ENCODE assay signal across 11 cellular contexts in the genomic region with DNA sequence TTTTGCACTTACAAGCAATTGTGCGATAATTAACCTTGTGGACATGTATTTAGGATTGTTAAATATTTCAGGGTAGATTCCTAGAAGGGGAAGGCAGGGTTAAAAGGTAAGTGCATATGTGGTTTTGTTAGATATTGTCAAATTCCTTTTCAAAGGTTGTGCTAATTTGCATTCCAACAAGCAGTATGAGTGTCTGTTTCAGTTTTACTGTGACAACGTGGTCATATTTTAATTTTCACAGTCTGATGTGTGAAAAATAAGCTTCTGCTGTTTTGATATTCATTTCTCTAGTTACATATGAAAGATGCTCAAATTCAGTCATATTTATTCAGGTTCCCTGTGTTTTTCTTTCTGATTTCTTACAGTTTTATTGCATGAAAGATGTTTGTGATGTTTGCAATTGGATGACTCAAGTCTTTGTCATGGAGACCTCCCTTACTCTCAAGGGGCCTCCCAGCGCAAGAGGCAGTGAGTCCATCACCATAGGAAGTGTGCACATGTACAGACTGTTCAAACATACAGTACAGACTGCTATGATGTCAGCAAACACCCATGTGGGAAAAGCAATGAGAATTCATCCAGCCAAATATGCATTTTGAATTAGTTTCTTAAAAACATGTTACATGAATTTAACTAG.
DNase-seq lines count a peak whose midpoint lies in the region; ATAC-seq, FAIRE-seq and TF ChIP-seq lines count a peak whose summit lies in the region.
"Had no signal": no experiment of that assay in that cellular context is flagged by ENCODE, and none has a peak within 500 bp of the region (broad histone marks: within the 10 kb centered on the region; RNA-seq: fewer than 3 reads in every experiment).

No MANE protein-coding gene starts in this region.

- RAD21 ChIA-PET in GM12878 (lab: Charles Lee; ENCODE audit: unreplicated experiment): no interaction called here

- ATAC-seq in GM19397 (IDR thresholded peaks at IDR 0.05; ENCODE audit: unreplicated experiment) (peak; percentile 75), HG03064 (IDR thresholded peaks at IDR 0.05; ENCODE audit: low read depth, unreplicated experiment) (peak; percentile 63), GM12878 (no peak)
- ATAC-seq: activated CD8-positive, alpha-beta memory T cell treated with anti-CD3 and anti-CD28 coated beads, Interleukin-2, amount 10 ng/mL, durations not matched to agents 7 days and 5 days had no signal

- H3K4me1 ChIP-seq in GM12878 (ENCODE audit: control insufficient read depth, insufficient read depth, low read length) (no peaks in the 10 kb centered on the region), A673 (ENCODE audit: insufficient read depth, low read length, poor library complexity, severe bottlenecking) (no peaks in the 10 kb centered on the region)

- FAIRE-seq in GM18507 (lab: Jason Lieb, UNC) (peak; percentile 36), GM12878 (lab: Jason Lieb, UNC) (no peak)
- FAIRE-seq: H1 had no signal

- H3K27ac Mint-ChIP-seq in CD14-positive monocyte: no peak overlapping the region
- H3K27ac Mint-ChIP-seq in activated T-helper 1 cell treated with anti-CD3 and anti-CD28 coated beads, Interleukin-12 subunit alpha, Interleukin-12 subunit beta, Interleukin-2, Interleukin-4 antibody, amounts not matched to agents 30 ng/mL and 10 ng/mL and 1 ng/mL, durations not matched to agents 14 hours and 24 hours and 36 hours: no peak overlapping the region
- H3K27ac Mint-ChIP-seq: activated CD8-positive, alpha-beta memory T cell treated with anti-CD3 and anti-CD28 coated beads, Interleukin-2, amount 10 ng/mL, durations not matched to agents 7 days and 5 days had no signal

- TF ChIP-seq POLR2A in GM12878 (IDR thresholded peaks at IDR 0.05; ENCODE audit: low read depth, low read length): no peak

- H3K9me3 ChIP-seq in GM12878 (replicated peaks; ENCODE audit: control insufficient read depth, insufficient read depth, low read length): no peaks in the 10 kb centered on the region
- peaks cover 45% of the 10 kb centered on the region for H3K9me3 ChIP-seq in A673 (ENCODE audit: low read depth, low read length, poor library complexity, severe bottlenecking)

- H3K4me3 ChIP-seq in GM12878 (no peak overlapping the region), A673 (ENCODE audit: low read depth, low read length, poor library complexity, severe bottlenecking) (no peak overlapping the region)

- TF ChIP-seq RAD21 in GM12878 (IDR thresholded peaks at IDR 0.05; ENCODE audit: insufficient read depth, low read depth, low read length): no peak

- in situ Hi-C loops in GM12878 (cut with MboI): no loop called here

- no peak overlapping the region for H3K4me3 Mint-ChIP-seq in CD14-positive monocyte
- no peak overlapping the region for H3K4me3 Mint-ChIP-seq in activated T-helper 1 cell treated with anti-CD3 and anti-CD28 coated beads, Interleukin-12 subunit alpha, Interleukin-12 subunit beta, Interleukin-2, Interleukin-4 antibody, amounts not matched to agents 30 ng/mL and 10 ng/mL and 1 ng/mL, durations not matched to agents 14 hours and 24 hours and 36 hours
- H3K4me3 Mint-ChIP-seq: activated CD8-positive, alpha-beta memory T cell treated with anti-CD3 and anti-CD28 coated beads, Interleukin-2, amount 10 ng/mL, durations not matched to agents 7 days and 5 days had no signal

- H3K9ac ChIP-seq in GM12878 (ENCODE audit: control insufficient read depth, insufficient read depth, low read length): no peak overlapping the region

- H2AFZ ChIP-seq in GM12878 (ENCODE audit: control insufficient read depth, low read depth, low read length): no peak overlapping the region

- TF ChIP-seq CTCF in GM12878 (IDR thresholded peaks at IDR 0.05 in 2 of 3, conservative IDR thresholded peaks at IDR 0.05 in 1 of 3; ENCODE audit: control insufficient read depth in 2 of 3, extremely low read depth in 1 of 3, insufficient read depth in 1 of 3, low read depth in 3 of 3, low read length in 3 of 3): no peak
- TF ChIP-seq CTCF in A673 (conservative IDR thresholded peaks at IDR 0.05; ENCODE audit: low read depth, low read length): no peak
- TF ChIP-seq CTCF in CD14-positive monocyte (IDR thresholded peaks at IDR 0.05): no peak

- H3K36me3 Mint-ChIP-seq in CD14-positive monocyte: no peaks in the 10 kb centered on the region
- no peaks in the 10 kb centered on the region for H3K36me3 Mint-ChIP-seq in activated T-helper 1 cell treated with anti-CD3 and anti-CD28 coated beads, Interleukin-12 subunit alpha, Interleukin-12 subunit beta, Interleukin-2, Interleukin-4 antibody, amounts not matched to agents 30 ng/mL and 10 ng/mL and 1 ng/mL, durations not matched to agents 14 hours and 24 hours and 36 hours (ENCODE audit: low read depth)
- H3K36me3 Mint-ChIP-seq: activated CD8-positive, alpha-beta memory T cell treated with anti-CD3 and anti-CD28 coated beads, Interleukin-2, amount 10 ng/mL, durations not matched to agents 7 days and 5 days had no signal

- H3K9me3 Mint-ChIP-seq in CD14-positive monocyte: peaks cover 0 to 1% (median 0%) of the 10 kb centered on the region in 7 donors
- H3K9me3 Mint-ChIP-seq in activated T-helper 1 cell treated with anti-CD3 and anti-CD28 coated beads, Interleukin-12 subunit alpha, Interleukin-12 subunit beta, Interleukin-2, Interleukin-4 antibody, amounts not matched to agents 30 ng/mL and 10 ng/mL and 1 ng/mL, durations not matched to agents 14 hours and 24 hours and 36 hours: no peaks in the 10 kb centered on the region

- no peaks in the 10 kb centered on the region for H3K27me3 Mint-ChIP-seq in CD14-positive monocyte (ENCODE audit: low read depth in 3 of 3)
- H3K27me3 Mint-ChIP-seq in activated T-helper 1 cell treated with anti-CD3 and anti-CD28 coated beads, Interleukin-12 subunit alpha, Interleukin-12 subunit beta, Interleukin-2, Interleukin-4 antibody, amounts not matched to agents 30 ng/mL and 10 ng/mL and 1 ng/mL, durations not matched to agents 14 hours and 24 hours and 36 hours (ENCODE audit: insufficient read depth): no peaks in the 10 kb centered on the region

- no peaks in the 10 kb centered on the region for H3K79me2 ChIP-seq in GM12878 (ENCODE audit: control insufficient read depth, insufficient read depth, low read length)

- H3K4me2 ChIP-seq in GM12878 (ENCODE audit: control insufficient read depth, insufficient read depth): no peak overlapping the region

- no peaks in the 10 kb centered on the region for H4K20me1 ChIP-seq in GM12878 (ENCODE audit: control insufficient read depth, insufficient read depth)

- TF ChIP-seq EP300 in GM12878 (IDR thresholded peaks at IDR 0.05; ENCODE audit: borderline replicate concordance in 1 of 2, control insufficient read depth in 1 of 2, low read depth in 2 of 2, low read length in 2 of 2): no peak

- POLR2A ChIA-PET in GM12878 (lab: Charles Lee) (no interaction called here), A673 (lab: Charles Lee; ENCODE audit: low non-redundant PET) (no interaction called here)

- BruUV-seq in GM12878 (replicated peaks; lab: Mats Ljungman, UMichigan) (no TSS peak), A673 (replicated peaks; lab: Mats Ljungman, UMichigan) (no TSS peak)

- no peaks in the 10 kb centered on the region for H3K27me3 ChIP-seq in GM12878 (replicated peaks in 1 of 2; ENCODE audit: control insufficient read depth in 2 of 2, insufficient read depth in 2 of 2, low read length in 1 of 2)
- H3K27me3 ChIP-seq in A673 (replicated peaks; ENCODE audit: insufficient read depth, low read depth, low read length, poor library complexity): no peaks in the 10 kb centered on the region

- DNase-seq in GM18507 (ENCODE audit: extremely low spot score, insufficient read length, low read depth) (no peak), GM12878 (ENCODE audit: low read depth, low spot score) (no peak), A673 (ENCODE audit: low spot score) (no peak), CD14-positive monocyte (ENCODE audit: low spot score) (no peak), NCI-H1105 (lab: John Stamatoyannopoulos, UW) (no peak)
- no peak for DNase-seq in activated T-helper 1 cell treated with anti-CD3 and anti-CD28 coated beads, Interleukin-12 subunit alpha, Interleukin-12 subunit beta, Interleukin-2, Interleukin-4 antibody, amounts not matched to agents 30 ng/mL and 10 ng/mL and 1 ng/mL, durations not matched to agents 14 hours and 24 hours and 36 hours (ENCODE audit: low spot score)
- DNase-seq: activated CD8-positive, alpha-beta memory T cell treated with anti-CD3 and anti-CD28 coated beads, Interleukin-2, amount 10 ng/mL, durations not matched to agents 7 days and 5 days; cortex of kidney had no signal

- SMC1A ChIA-PET in GM12878 (lab: Charles Lee; ENCODE audit: uncharacterized antibody, unreplicated experiment): no interaction called here

- no peaks in the 10 kb centered on the region for H3K36me3 ChIP-seq in GM12878 (ENCODE audit: control insufficient read depth in 2 of 2, insufficient read depth in 2 of 2, low read length in 1 of 2)
- H3K36me3 ChIP-seq in A673 (ENCODE audit: insufficient read depth, low read length, poor library complexity, severe bottlenecking): no peaks in the 10 kb centered on the region

- intact Hi-C loops in GM12878 (cut with micrococcal nuclease; ENCODE audit: unreplicated experiment) (loop anchor here (1.0 kb wide), 1 partner anchor 12 kb away; no protein-coding TSS in a partner anchor), A673 (cut with micrococcal nuclease; ENCODE audit: unreplicated experiment) (no loop called here), CD14-positive monocyte (cut with micrococcal nuclease) (no loop called here)
- intact Hi-C loops in activated T-helper 1 cell treated with anti-CD3 and anti-CD28 coated beads, Interleukin-12 subunit alpha, Interleukin-12 subunit beta, Interleukin-2, Interleukin-4 antibody, amounts not matched to agents 30 ng/mL and 10 ng/mL and 1 ng/mL, durations not matched to agents 14 hours and 24 hours and 36 hours (cut with micrococcal nuclease): loop anchor here (1.0 kb wide), 1 partner anchor 337 kb away; no protein-coding TSS in a partner anchor

- WGBS in GM12878 (ENCODE audit: insufficient coverage, insufficient replicate concordance, low lambda C conversion rate, missing lambda C conversion rate): 22% methylated on average over 3 of the region's 3 CpGs

- CTCF ChIA-PET in GM12878 (lab: Yijun Ruan, JAX) (no interaction called here), A673 (lab: Charles Lee) (no interaction called here)

- H3K27ac ChIP-seq in GM12878 (ENCODE audit: control insufficient read depth, insufficient read depth): no peak overlapping the region
- no peak overlapping the region for H3K27ac ChIP-seq in A673 (ENCODE audit: low read depth, low read length, poor library complexity, severe bottlenecking)

- H3K4me1 Mint-ChIP-seq in CD14-positive monocyte: no peaks in the 10 kb centered on the region
- H3K4me1 Mint-ChIP-seq in activated T-helper 1 cell treated with anti-CD3 and anti-CD28 coated beads, Interleukin-12 subunit alpha, Interleukin-12 subunit beta, Interleukin-2, Interleukin-4 antibody, amounts not matched to agents 30 ng/mL and 10 ng/mL and 1 ng/mL, durations not matched to agents 14 hours and 24 hours and 36 hours (ENCODE audit: low read depth): no peaks in the 10 kb centered on the region
- H3K4me1 Mint-ChIP-seq: activated CD8-positive, alpha-beta memory T cell treated with anti-CD3 and anti-CD28 coated beads, Interleukin-2, amount 10 ng/mL, durations not matched to agents 7 days and 5 days had no signal

TF ChIP-seq in GM12878, 131 proteins besides CTCF, POLR2A, EP300 and RAD21 (continues in another document):
- TF ChIP-seq JUNB (IDR thresholded peaks at IDR 0.05): peak; percentile 15; the same call in 1 of the 2 replicates
- TF ChIP-seq HDAC2 (IDR thresholded peaks at IDR 0.05): no peak

Comparison
In these comparisons a context has a peak if more than half of its experiments do, and no peak if none do; other contexts are left out.
1. intact Hi-C loops: an anchor here in GM12878 (1.0 kb wide) and activated T-helper 1 cell treated with anti-CD3 and anti-CD28 coated beads, Interleukin-12 subunit alpha, Interleukin-12 subunit beta, Interleukin-2, Interleukin-4 antibody, amounts not matched to agents 30 ng/mL and 10 ng/mL and 1 ng/mL, durations not matched to agents 14 hours and 24 hours and 36 hours (1.0 kb wide); none called in A673 and CD14-positive monocyte.